1 cellular context compared by ENCODE assay signal in genomic region chr1:100398648-100399047, GRCh38.
TF ChIP-seq lines count a peak whose summit lies in the region.

No MANE protein-coding gene starts in this region.

TF ChIP-seq in K562, 482 proteins besides CTCF, POLR2A, EP300 and RAD21 (continued from another document):
- TF ChIP-seq ZNF512 (tag; IDR thresholded peaks at IDR 0.05) = no peak
- TF ChIP-seq NFRKB (IDR thresholded peaks at IDR 0.05; ENCODE audit: low read depth) = no peak
- TF ChIP-seq THRB (CRISPR knock-in tag; conservative IDR thresholded peaks at IDR 0.05) = no peak
- TF ChIP-seq FOXP4 (CRISPR knock-in tag; IDR thresholded peaks at IDR 0.05; ENCODE audit: borderline replicate concordance) = no peak
- no peak for TF ChIP-seq POLR2AphosphoS2 (IDR thresholded peaks at IDR 0.05; ENCODE audit: low read length)
- TF ChIP-seq MCM3 (IDR thresholded peaks at IDR 0.05) = no peak
- no peak for TF ChIP-seq COPS2 (conservative IDR thresholded peaks at IDR 0.05)
- TF ChIP-seq PURB (CRISPR knock-in tag; IDR thresholded peaks at IDR 0.05; ENCODE audit: low read depth) = no peak
- TF ChIP-seq NEUROD1 (IDR thresholded peaks at IDR 0.05; ENCODE audit: borderline replicate concordance, low read depth, low read length, partially characterized antibody) = no peak
- no peak for TF ChIP-seq HES1 (IDR thresholded peaks at IDR 0.05; ENCODE audit: low read depth)
- TF ChIP-seq RHOXF2B (CRISPR knock-in tag; conservative IDR thresholded peaks at IDR 0.05) = no peak
- TF ChIP-seq ZNF75A (CRISPR knock-in tag; IDR thresholded peaks at IDR 0.05) = no peak
- TF ChIP-seq ZBTB11 (CRISPR knock-in tag; IDR thresholded peaks at IDR 0.05) = no peak
- TF ChIP-seq TGIF2 (CRISPR knock-in tag; IDR thresholded peaks at IDR 0.05) = no peak
- no peak for TF ChIP-seq ZKSCAN8 (CRISPR knock-in tag; IDR thresholded peaks at IDR 0.05)
- no peak for TF ChIP-seq HNRNPUL1 (IDR thresholded peaks at IDR 0.05; ENCODE audit: low read length)
- TF ChIP-seq HDGF (IDR thresholded peaks at IDR 0.05) = no peak
- TF ChIP-seq HMG20B (CRISPR knock-in tag; IDR thresholded peaks at IDR 0.05) = no peak
- TF ChIP-seq ZNF23 (CRISPR knock-in tag; IDR thresholded peaks at IDR 0.05) = no peak
TF ChIP-seq in K562: peak in this region for 0.
